35 cellular contexts compared by ENCODE assay signal in the genomic region with DNA sequence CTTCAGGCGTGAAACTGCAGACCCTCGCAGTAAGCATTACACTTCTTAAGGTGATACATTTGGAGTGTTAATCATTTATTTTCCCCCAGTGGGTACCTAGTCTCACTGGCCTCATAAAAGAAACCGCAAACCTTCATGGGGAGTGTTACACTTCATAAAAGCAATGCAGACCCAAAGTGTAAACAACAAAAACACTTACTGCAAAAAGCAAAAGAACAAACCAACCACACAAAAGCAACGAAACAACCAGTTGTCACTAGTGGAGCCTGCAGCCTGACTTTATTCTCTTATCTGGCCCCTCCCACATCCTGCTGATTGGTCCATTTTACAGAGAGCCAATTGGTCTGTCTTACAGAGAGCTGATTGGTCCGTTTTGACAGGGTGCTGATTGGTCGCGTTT. TPM values are rescaled to one million over a fixed set of nuclear protein-coding genes. Genes with fewer than 3 reads are reported as not detected.
DNase-seq lines count a peak whose midpoint lies in the region; ATAC-seq, FAIRE-seq and TF ChIP-seq lines count a peak whose summit lies in the region.
"Had no signal": no experiment of that assay in that cellular context is flagged by ENCODE, and none has a peak within 500 bp of the region (broad histone marks: within the 10 kb centered on the region; RNA-seq: fewer than 3 reads in every experiment).

No MANE protein-coding gene starts in this region.

- H3K27ac Mint-ChIP-seq in natural killer cell (peak overlapping the region; percentile 83 to 84), osteocyte (ENCODE audit: unreplicated experiment) (no peak overlapping the region)
- no peak overlapping the region for H3K27ac Mint-ChIP-seq in natural killer cell treated with Interleukin-12 subunit alpha and Interleukin-12 subunit beta and Interleukin-15 and Interleukin-18, amount 100 ng/mL, for 72 hours

- ATAC-seq in natural killer cell = peak; percentile 53 to 64 (median 64)
- ATAC-seq in natural killer cell treated with Interleukin-12 subunit alpha and Interleukin-12 subunit beta and Interleukin-15 and Interleukin-18, amount 100 ng/mL, for 72 hours = no peak
- no peak for ATAC-seq in K562
- ATAC-seq: activated naive CD4-positive, alpha-beta T cell treated with anti-CD3 and anti-CD28 coated beads, Interleukin-2, amount 50 U/mL, for 72 hours; left colon; mucosa of descending colon; pancreas had no signal

- peak overlapping the region; percentile 10 for H3K4me3 Mint-ChIP-seq in natural killer cell
- no peak overlapping the region for H3K4me3 Mint-ChIP-seq in natural killer cell treated with Interleukin-12 subunit alpha and Interleukin-12 subunit beta and Interleukin-15 and Interleukin-18, amount 100 ng/mL, for 72 hours
- H3K4me3 Mint-ChIP-seq in osteocyte (ENCODE audit: unreplicated experiment) = no peak overlapping the region
- H3K4me3 Mint-ChIP-seq: neural crest cell had no signal

- TF ChIP-seq RAD21 in K562 (CRISPR knock-in tag; conservative IDR thresholded peaks at IDR 0.05 in 1 of 2, IDR thresholded peaks at IDR 0.05 in 1 of 2) = no peak

- H4K20me1 ChIP-seq in K562 (replicated peaks; ENCODE audit: control insufficient read depth, insufficient read depth, low read length) = no peaks in the 10 kb centered on the region

- 2% methylated on average over 7 of the region's 7 CpGs for WGBS in K562 (ENCODE audit: insufficient coverage, low coverage, missing lambda C conversion rate)
- WGBS in prostate gland = 91% methylated on average over 7 of the region's 7 CpGs

- CTCF ChIA-PET in K562 (lab: Yijun Ruan, JAX; ENCODE audit: low intra/inter-chr PET ratio) = no interaction called here

- no peaks in the 10 kb centered on the region for H3K9me3 Mint-ChIP-seq in natural killer cell
- H3K9me3 Mint-ChIP-seq in natural killer cell treated with Interleukin-12 subunit alpha and Interleukin-12 subunit beta and Interleukin-15 and Interleukin-18, amount 100 ng/mL, for 72 hours = no peaks in the 10 kb centered on the region
- no peaks in the 10 kb centered on the region for H3K9me3 Mint-ChIP-seq in osteocyte (ENCODE audit: unreplicated experiment)

- POLR2A ChIA-PET in K562 (lab: Yijun Ruan, JAX) = interaction anchor here (0.7 to 2.3 kb wide), 3 partner anchors 11 to 48 kb away, joined by 3 to 7 read pairs (median 3); no protein-coding TSS in a partner anchor

- no peak overlapping the region for H3K4me2 ChIP-seq in K562 (ENCODE audit: insufficient read depth, low read length)

- H3K9me3 ChIP-seq in K562 (replicated peaks; ENCODE audit: control insufficient read depth, insufficient read depth, low read depth, low read length) (0 out of 2 replicates have a peak, but pooled peaks cover 2% of the 10 kb centered on the region), prostate gland (no peaks in the 10 kb centered on the region)
- H3K9me3 ChIP-seq: ascending aorta, colonic mucosa, mucosa of descending colon, pancreas had no signal

- H3K36me3 ChIP-seq in K562 (ENCODE audit: control insufficient read depth, insufficient read depth, low read length) (no peaks in the 10 kb centered on the region), prostate gland (no peaks in the 10 kb centered on the region)
- H3K36me3 ChIP-seq: ascending aorta, colonic mucosa, pancreas had no signal

- peaks cover 0 to 7% of the 10 kb centered on the region in 2 experiments; a peak in 2 of 5 replicates for H3K4me1 ChIP-seq in K562 (replicated peaks in 1 of 2; ENCODE audit: control insufficient read depth in 2 of 2, insufficient read depth in 2 of 2, low read length in 2 of 2)
- no peaks in the 10 kb centered on the region for H3K4me1 ChIP-seq in prostate gland (replicated peaks)
- H3K4me1 ChIP-seq: ascending aorta, colonic mucosa, pancreas had no signal

- TF ChIP-seq EP300 in K562 (IDR thresholded peaks at IDR 0.05; ENCODE audit: low read length) = no peak

- H2AFZ ChIP-seq in K562 (ENCODE audit: low read depth, low read length) = no peak overlapping the region
- H2AFZ ChIP-seq: GM23248 had no signal

- no peak overlapping the region for H3K9ac ChIP-seq in K562 (ENCODE audit: insufficient read depth in 1 of 2, low read depth in 2 of 2, low read length in 2 of 2)
- H3K9ac ChIP-seq: GM23248 had no signal

- H3K9me1 ChIP-seq in K562 (ENCODE audit: control insufficient read depth, insufficient read depth, low read length) = no peaks in the 10 kb centered on the region

- H3K27ac ChIP-seq in K562 (ENCODE audit: extremely low read depth, low read depth, low read length) = no peak overlapping the region
- H3K27ac ChIP-seq in prostate gland = no peak overlapping the region
- H3K27ac ChIP-seq: ascending aorta, colonic mucosa, epithelial cell of prostate, GM23248, pancreas had no signal

- no peaks in the 10 kb centered on the region for H3K79me2 ChIP-seq in K562 (ENCODE audit: control insufficient read depth, insufficient read depth, low read length)

- peaks cover 48 to 49% of the 10 kb centered on the region in 2 donors for H3K4me1 Mint-ChIP-seq in natural killer cell
- H3K4me1 Mint-ChIP-seq in natural killer cell treated with Interleukin-12 subunit alpha and Interleukin-12 subunit beta and Interleukin-15 and Interleukin-18, amount 100 ng/mL, for 72 hours (ENCODE audit: low read depth in 2 of 2) = peaks cover 33 to 37% of the 10 kb centered on the region in 2 donors
- H3K4me1 Mint-ChIP-seq in osteocyte (ENCODE audit: unreplicated experiment) = no peaks in the 10 kb centered on the region

- H3K36me3 Mint-ChIP-seq in natural killer cell = no peaks in the 10 kb centered on the region
- H3K36me3 Mint-ChIP-seq in natural killer cell treated with Interleukin-12 subunit alpha and Interleukin-12 subunit beta and Interleukin-15 and Interleukin-18, amount 100 ng/mL, for 72 hours = no peaks in the 10 kb centered on the region
- no peaks in the 10 kb centered on the region for H3K36me3 Mint-ChIP-seq in osteocyte (ENCODE audit: unreplicated experiment)

- H3K4me3 ChIP-seq in K562 (no peak overlapping the region), prostate gland (no peak overlapping the region)
- H3K4me3 ChIP-seq: ascending aorta, colonic mucosa, GM23248, mucosa of descending colon, pancreas had no signal

- peak; percentile 15 for FAIRE-seq in K562 (lab: Jason Lieb, UNC)
- FAIRE-seq: A204.1, GM18507, pancreas, RCC 7860, small intestine, urothelium cell line had no signal

- TF ChIP-seq CTCF in natural killer cell (IDR thresholded peaks at IDR 0.05) (no peak), K562 (IDR thresholded peaks at IDR 0.05 in 2 of 3, conservative IDR thresholded peaks at IDR 0.05 in 1 of 3; ENCODE audit: insufficient read depth in 2 of 3, low read depth in 1 of 3, low read length in 3 of 3) (no peak), prostate gland (IDR thresholded peaks at IDR 0.05) (no peak), osteocyte (IDR thresholded peaks at IDR 0.05) (no peak)

- in situ Hi-C loops in K562 (cut with MboI) = no loop called here

- no peaks in the 10 kb centered on the region for H3K27me3 Mint-ChIP-seq in natural killer cell (ENCODE audit: low read depth in 2 of 2)
- H3K27me3 Mint-ChIP-seq in natural killer cell treated with Interleukin-12 subunit alpha and Interleukin-12 subunit beta and Interleukin-15 and Interleukin-18, amount 100 ng/mL, for 72 hours = peaks cover 0 to 2% of the 10 kb centered on the region in 2 donors
- no peaks in the 10 kb centered on the region for H3K27me3 Mint-ChIP-seq in osteocyte (ENCODE audit: unreplicated experiment)

- peak; percentile 25 for DNase-seq in activated CD4-positive, alpha-beta T cell treated with anti-CD3 and anti-CD28 coated beads for 48 hours
- no peak for DNase-seq in activated CD4-positive, alpha-beta T cell treated with anti-CD3 and anti-CD28 coated beads, Interleukin-2, amount 50 U/mL, for 48 hours
- DNase-seq in natural killer cell = no peak
- no peak for DNase-seq in natural killer cell treated with Interleukin-12 subunit alpha and Interleukin-12 subunit beta and Interleukin-15 and Interleukin-18, amount 100 ng/mL, for 72 hours (ENCODE audit: low spot score)
- DNase-seq in K562 (ENCODE audit: extremely low read depth in 1 of 4, low spot score in 3 of 4) = peak in 1 of 4 experiments; percentile 30
- no peak for DNase-seq in prostate gland (ENCODE audit: low spot score)
- no peak for DNase-seq in 8988T
- DNase-seq in osteocyte (ENCODE audit: extremely low spot score, unreplicated experiment) = no peak
- DNase-seq: activated CD4-positive, CD25-positive, alpha-beta regulatory T cell; colonic mucosa; effector CD8-positive, alpha-beta T cell; EL; GM23248; IMR-90; left colon; mucosa of descending colon; NCI-H1048; NCI-H1694; NCI-H446; NCI-H774; pancreas; SHP77 treated with DMSO at 0.1 percent for 48 hours; small intestine; stimulated activated naive CD4-positive, alpha-beta T cell treated with Interleukin-2 at 50 U/mL for 16 hours; T1000 had no signal

- no TSS peak for BruUV-seq in K562 (replicated peaks; lab: Mats Ljungman, UMichigan)

- intact Hi-C loops in natural killer cell (cut with micrococcal nuclease) (loop anchor here (2.0 kb wide), 1 partner anchor 46 kb away; no protein-coding TSS in a partner anchor), K562 (cut with micrococcal nuclease) (no loop called here), prostate gland (cut with DNase I) (no loop called here)

- H3K27me3 ChIP-seq in K562 (ENCODE audit: control insufficient read depth in 2 of 2, insufficient read depth in 2 of 2, low read length in 2 of 2) (peaks cover 58 to 68% of the 10 kb centered on the region in 2 experiments; a peak in 4 of 5 replicates), prostate gland (replicated peaks; ENCODE audit: insufficient read depth) (no peaks in the 10 kb centered on the region)
- H3K27me3 ChIP-seq: ascending aorta, colonic mucosa, pancreas had no signal

- TF ChIP-seq POLR2A in K562 (conservative IDR thresholded peaks at IDR 0.05) (no peak), prostate gland (IDR thresholded peaks at IDR 0.05) (no peak)

RNA-seq across cellular contexts. Expression of a gene that starts 23.8 kb away (rescaled TPM):
- total RNA-seq in natural killer cell (1 to 10 TPM; 2.0 to 5.1 (median 2.2) TPM), K562 (2014; rRNA removed) (not detected in 2 replicates), K562 (2014; rRNA removed; fragmentation: Illumina TruSeq; extraction: Trizol) (not detected in 2 replicates), K562 (2015; rRNA removed; fragmentation: Illumina TruSeq; extraction: Trizol) (not detected in 2 replicates), K562 (2021) (not detected in 2 replicates), prostate gland (1 to 10 TPM; 1.5 to 7.0 TPM), osteocyte (not detected in 2 replicates)
- total RNA-seq in natural killer cell treated with Interleukin-12 subunit alpha and Interleukin-12 subunit beta and Interleukin-15 and Interleukin-18, amount 100 ng/mL, for 72 hours = under 1 TPM in 1 of 2 donors, not detected in 1; 0.61 TPM
- total RNA-seq in K562 (2011; cell fraction: chromatin; rRNA removed; ENCODE audit: low replicate concordance) = not detected in 2 replicates
- total RNA-seq in K562 (2011; cell fraction: nucleolus; rRNA removed) = not detected in 2 replicates
- not detected in 2 replicates for total RNA-seq in K562 (2011; cell fraction: nucleoplasm; rRNA removed)
- polyA plus RNA-seq in K562 (2011; rRNA removed) (not detected in 2 replicates), K562 (2014; fragmentation: Illumina TruSeq; extraction: Trizol) (not detected in 2 replicates), K562 (2014; fragmentation: Nextera tagmentation; extraction: Ambion mirVana) (under 1 TPM; 0.08 to 0.20 TPM), K562 (2014; rRNA removed) (not detected in 2 replicates)
- not detected in 2 replicates for polyA plus RNA-seq in K562 (2011; cell fraction: cytosol; rRNA removed)
- polyA plus RNA-seq in K562 (2011; cell fraction: nucleus; rRNA removed) = not detected in 2 replicates
- not detected in 2 replicates for polyA plus RNA-seq in K562 (2012)
- not detected in 2 replicates for polyA minus RNA-seq in K562 (2011; rRNA and poly(A)+ RNA removed)
- not detected in 2 replicates for polyA minus RNA-seq in K562 (2011; cell fraction: cytosol; rRNA and poly(A)+ RNA removed)
- polyA minus RNA-seq in K562 (2011; cell fraction: nucleus; rRNA and poly(A)+ RNA removed) = not detected in 2 replicates
- total RNA-seq: ascending aorta, glomerular endothelial cell, GM23248, IMR-90, lung microvascular endothelial cell, neural crest cell had no signal
- polyA plus RNA-seq: GM23248, IMR-90 had no signal

Comparison
In these comparisons a context has a peak if more than half of its experiments do, and no peak if none do; other contexts are left out.
1. ATAC-seq: peak in natural killer cell (3 of 3); none in natural killer cell treated with Interleukin-12 subunit alpha and Interleukin-12 subunit beta and Interleukin-15 and Interleukin-18, amount 100 ng/mL, for 72 hours (0 of 2) and K562 (single experiment).
2. H3K27ac Mint-ChIP-seq: peak in natural killer cell (2 of 2); none in natural killer cell treated with Interleukin-12 subunit alpha and Interleukin-12 subunit beta and Interleukin-15 and Interleukin-18, amount 100 ng/mL, for 72 hours (0 of 2) and osteocyte (single experiment).